In genomic region chr10:4771554-4772201, GRCh38 we compare ENCODE assay signal across 10 cellular contexts. TPM values are rescaled to one million over a fixed set of nuclear protein-coding genes. Genes with fewer than 3 reads are reported as not detected.
DNase-seq lines count a peak whose midpoint lies in the region; ATAC-seq, FAIRE-seq and TF ChIP-seq lines count a peak whose summit lies in the region.
"Had no signal": no experiment of that assay in that cellular context is flagged by ENCODE, and none has a peak within 500 bp of the region (broad histone marks: within the 10 kb centered on the region; RNA-seq: fewer than 3 reads in every experiment).

No MANE protein-coding gene starts in this region.

- 50 to 95% methylated on average over 2 of the region's 5 CpGs for WGBS in mesodermal cell (ENCODE audit: insufficient coverage in 2 of 2), 2 experiments

- no peak for FAIRE-seq in bronchial epithelial cell (lab: Jason Lieb, UNC)

- TF ChIP-seq CTCF in right atrium auricular region (IDR thresholded peaks at IDR 0.05) = no peak
- no peak for TF ChIP-seq CTCF in bronchial epithelial cell (IDR thresholded peaks at IDR 0.05; ENCODE audit: insufficient read depth, low read length, severe bottlenecking)

- no peak for DNase-seq in right atrium auricular region (ENCODE audit: low spot score)
- DNase-seq in Right ventricle myocardium inferior (ENCODE audit: missing footprints) = no peak
- DNase-seq in bronchial epithelial cell (ENCODE audit: low read depth) = peak; percentile 65
- no peak for DNase-seq in COLO829 (ENCODE audit: low spot score)
- DNase-seq in activated CD4-positive, alpha-beta T cell treated with anti-CD3 and anti-CD28 coated beads, Interleukin-2, amount 50 U/mL, for 1 hour = no peak
- DNase-seq in NCI-H2029 (lab: John Stamatoyannopoulos, UW) = no peak
- DNase-seq in iPS-NIHi7 (ENCODE audit: extremely low spot score) = no peak
- DNase-seq: testis had no signal

- ATAC-seq in Right ventricle myocardium inferior = no peak

- intact Hi-C loops in Right ventricle myocardium inferior (cut with DNase I) = loop anchor here (1.0 kb wide), 1 partner anchor 1574 kb away; no protein-coding TSS in a partner anchor

- H3K36me3 ChIP-seq in right atrium auricular region = no peaks in the 10 kb centered on the region
- no peaks in the 10 kb centered on the region for H3K36me3 ChIP-seq in bronchial epithelial cell (ENCODE audit: control insufficient read depth, insufficient read depth, low read length)
- no peaks in the 10 kb centered on the region for H3K36me3 ChIP-seq in mesodermal cell (ENCODE audit: control insufficient read depth, insufficient read depth, low read length)

- H3K4me3 ChIP-seq in right atrium auricular region (no peak overlapping the region), bronchial epithelial cell (ENCODE audit: low read depth, low read length) (no peak overlapping the region), mesodermal cell (ENCODE audit: extremely low read depth, insufficient read depth, low read length, poor library complexity, severe bottlenecking) (no peak overlapping the region)
- H3K4me3 ChIP-seq: testis had no signal

- no peaks in the 10 kb centered on the region for H3K27me3 ChIP-seq in right atrium auricular region
- H3K27me3 ChIP-seq in bronchial epithelial cell (ENCODE audit: control insufficient read depth, insufficient read depth, low read length) = no peaks in the 10 kb centered on the region
- H3K27me3 ChIP-seq: testis had no signal

- H3K27ac ChIP-seq in right atrium auricular region = peak overlapping the region; percentile 65 to 66
- peak overlapping the region; percentile 95 for H3K27ac ChIP-seq in mesodermal cell (ENCODE audit: low read depth, low read length, severe bottlenecking)
- H3K27ac ChIP-seq: parathyroid adenoma, testis had no signal

- H3K9me3 ChIP-seq in right atrium auricular region (no peaks in the 10 kb centered on the region), mesodermal cell (ENCODE audit: control insufficient read depth, low read length) (no peaks in the 10 kb centered on the region)
- H3K9me3 ChIP-seq: testis had no signal

- H3K4me1 ChIP-seq in right atrium auricular region (peaks cover 0 to 13% of the 10 kb centered on the region in 2 donors), mesodermal cell (ENCODE audit: control insufficient read depth, insufficient read depth, low read length, poor library complexity, severe bottlenecking) (peaks cover 39% of the 10 kb centered on the region)
- H3K4me1 ChIP-seq: parathyroid adenoma, testis had no signal

RNA-seq across cellular contexts. Expression of gene AKR1E2, which starts 54.3 kb away (rescaled TPM):
- 1 to 10 TPM; 3.2 to 9.7 TPM for total RNA-seq in right atrium auricular region
- 5.4 TPM for total RNA-seq in Right ventricle myocardium inferior
- 4.2 and 6.1 TPM in 2 replicates for total RNA-seq in bronchial epithelial cell
- 3.4 TPM for polyA plus RNA-seq in mesodermal cell (2013, experiment 1 of 2)
- polyA plus RNA-seq in mesodermal cell (2013, experiment 2 of 2) = 3.0 TPM
